In genomic region chr21:37368536-37369279, GRCh38 we compare ENCODE assay signal across 8 cellular contexts. TPM values are rescaled to one million over a fixed set of nuclear protein-coding genes. Genes with fewer than 3 reads are reported as not detected.
A peak's percentile ranks its signal among the peaks of the same experiment; 100 is the strongest.
DNase-seq lines count a peak whose midpoint lies in the region; ATAC-seq, FAIRE-seq and TF ChIP-seq lines count a peak whose summit lies in the region.

No MANE protein-coding gene starts in this region.

- DNase-seq in heart left ventricle (no peak), left cardiac atrium (no peak), WERI-Rb-1 (no peak), small intestine (peak; percentile 42), activated gamma-delta T cell treated with Interleukin-2 at 50 U/mL for 16 hours (no peak)
- DNase-seq in stimulated activated CD4-positive, alpha-beta T cell treated with anti-CD3 and anti-CD28 coated beads, Interleukin-1b, Interleukin-23, amount 100 ng/mL, for 48 hours: no peak

- no peaks in the 10 kb centered on the region for H3K27me3 ChIP-seq in heart left ventricle
- H3K27me3 ChIP-seq in WERI-Rb-1 (ENCODE audit: insufficient read depth, low read depth, severe bottlenecking): no peaks in the 10 kb centered on the region
- H3K27me3 ChIP-seq in gastroesophageal sphincter: no peaks in the 10 kb centered on the region
- H3K27me3 ChIP-seq in small intestine (ENCODE audit: control insufficient read depth in 2 of 2, insufficient read depth in 2 of 2, low read length in 2 of 2): no peaks in the 10 kb centered on the region

- intact Hi-C loops in heart left ventricle (cut with DNase I): loop anchor here in 9 of 10 donors (5.0 to 10.0 kb wide), 7 partner anchors 54 to 196 kb away; partner anchors contain the start of gene VPS26C (in 3 of the 9)
- intact Hi-C loops in left cardiac atrium (cut with DNase I): loop anchor here (5.0 to 10.0 kb wide), 3 partner anchors 84 to 161 kb away; partner anchors contain the start of gene VPS26C (in 1 of the 2)

- WGBS in heart left ventricle, 4 donors: 8 to 14% (median 11%) methylated on average over 9 of the region's 9 CpGs
- WGBS in gastroesophageal sphincter (ENCODE audit: low coverage in 1 of 2), 2 donors: 0 to 15% methylated on average over 3 to 6 of the region's 9 CpGs
- WGBS in small intestine, 3 donors: 0 to 6% (median 2%) methylated on average over 9 of the region's 9 CpGs

- no peaks in the 10 kb centered on the region for H3K36me3 ChIP-seq in heart left ventricle
- H3K36me3 ChIP-seq in WERI-Rb-1: peaks cover 4% of the 10 kb centered on the region; the same call in 1 of the 2 replicates
- H3K36me3 ChIP-seq in gastroesophageal sphincter: no peaks in the 10 kb centered on the region
- no peaks in the 10 kb centered on the region for H3K36me3 ChIP-seq in small intestine (ENCODE audit: control insufficient read depth in 2 of 2, insufficient read depth in 2 of 2, low read length in 2 of 2)

- FAIRE-seq in small intestine (lab: Jason Lieb, UNC): no peak

- H3K27ac ChIP-seq in heart left ventricle (peak overlapping the region; percentile 98 to 100 (median 100)), WERI-Rb-1 (peak overlapping the region; percentile 100), gastroesophageal sphincter (peak overlapping the region; percentile 95 to 100 (median 99)), small intestine (ENCODE audit: low read depth in 1 of 2, low read length in 1 of 2) (peak overlapping the region; percentile 100)

- H3K4me3 ChIP-seq in heart left ventricle: peak overlapping the region; percentile 75 to 96 (median 88)
- H3K4me3 ChIP-seq in WERI-Rb-1 (ENCODE audit: low read depth, low read length): peak overlapping the region; percentile 89
- peak overlapping the region; percentile 84 to 92 for H3K4me3 ChIP-seq in gastroesophageal sphincter
- H3K4me3 ChIP-seq in small intestine (ENCODE audit: low read depth in 1 of 2, low read length in 2 of 2): peak overlapping the region; percentile 100

- H3K9me3 ChIP-seq in heart left ventricle (no peaks in the 10 kb centered on the region), WERI-Rb-1 (ENCODE audit: severe bottlenecking) (no peaks in the 10 kb centered on the region), gastroesophageal sphincter (no peaks in the 10 kb centered on the region), small intestine (ENCODE audit: control insufficient read depth, low read depth) (no peaks in the 10 kb centered on the region)

- TF ChIP-seq EP300 in gastroesophageal sphincter (IDR thresholded peaks at IDR 0.05): no peak

- H3K4me1 ChIP-seq in heart left ventricle (peaks cover 9 to 65% (median 53%) of the 10 kb centered on the region in 12 donors), gastroesophageal sphincter (peaks cover 13 to 64% (median 16%) of the 10 kb centered on the region in 3 donors), small intestine (ENCODE audit: control insufficient read depth in 2 of 2, insufficient read depth in 1 of 2, low read depth in 1 of 2, low read length in 1 of 2) (peaks cover 3 to 14% of the 10 kb centered on the region in 2 donors)

- TF ChIP-seq CTCF in heart left ventricle (IDR thresholded peaks at IDR 0.05) (no peak), WERI-Rb-1 (IDR thresholded peaks at IDR 0.05; ENCODE audit: low read depth, low read length) (no peak), gastroesophageal sphincter (IDR thresholded peaks at IDR 0.05) (no peak)

- ATAC-seq in heart left ventricle (no peak), left cardiac atrium (no peak), gastroesophageal sphincter (no peak), GM18861 (IDR thresholded peaks at IDR 0.05; ENCODE audit: unreplicated experiment) (no peak)

- TF ChIP-seq POLR2A in heart left ventricle (IDR thresholded peaks at IDR 0.05) (no peak), gastroesophageal sphincter (IDR thresholded peaks at IDR 0.05) (no peak)

RNA-seq across cellular contexts. Expression of gene DYRK1A, which starts 2.1 kb away (rescaled TPM):
- total RNA-seq in heart left ventricle (10 to 100 TPM; 59.3 to 96.6 (median 72.1) TPM), left cardiac atrium (10 to 100 TPM; 53.0 to 68.3 TPM), gastroesophageal sphincter (100 to 1,000 TPM in 1 of 4 donors, 10 to 100 TPM in 3; 85.1 to 102 (median 94.0) TPM)
- polyA plus RNA-seq in heart left ventricle (10 to 100 TPM; 24.5 to 35.9 TPM), small intestine (10 to 100 TPM; 10.5 to 19.6 (median 14.5) TPM)
